8 cellular contexts compared by ENCODE assay signal in genomic region chr1:13725714-13726175, GRCh38. TPM values are rescaled to one million over a fixed set of nuclear protein-coding genes. Genes with fewer than 3 reads are reported as not detected.
DNase-seq lines count a peak whose midpoint lies in the region; ATAC-seq and TF ChIP-seq lines count a peak whose summit lies in the region.

No MANE protein-coding gene starts in this region.

- CTCF ChIA-PET in GM10248 (lab: Yijun Ruan, JAX) = interaction anchor here (0.7 to 15.1 kb wide), 12 partner anchors 8 to 67 kb away, joined by 3 to 256 read pairs (median 6); no protein-coding TSS in a partner anchor

- no peaks in the 10 kb centered on the region for H3K9me3 ChIP-seq in spleen

- no peak overlapping the region for H3K4me3 ChIP-seq in spleen

- 44 to 58% (median 49%) methylated on average over 4 of the region's 4 CpGs for WGBS in spleen, 5 donors

- ATAC-seq in HG03175 (IDR thresholded peaks at IDR 0.05; ENCODE audit: unreplicated experiment) = no peak

- DNase-seq in GM10248 (ENCODE audit: extremely low spot score) = peak; percentile 39
- DNase-seq in Kasumi-1 (lab: John Stamatoyannopoulos, UW) = peak; percentile 65 to 75
- peak; percentile 62 for DNase-seq in activated CD8-positive, alpha-beta memory T cell treated with anti-CD3 and anti-CD28 coated beads, Interleukin-2, amount 50 U/mL, for 4 hours
- DNase-seq in fibroblast of peridontal ligament (ENCODE audit: extremely low read depth) = peak; percentile 35
- no peak for DNase-seq in spleen
- no peak for DNase-seq in hepatic stellate cell (ENCODE audit: low spot score)
- no peak for DNase-seq in middle frontal gyrus (ENCODE audit: extremely low spot score, low spot score)

- TF ChIP-seq CTCF in GM10248 (IDR thresholded peaks at IDR 0.05; ENCODE audit: control extremely low read depth, extremely low read depth, low read depth, missing control alignments) (peak; percentile 50), spleen (IDR thresholded peaks at IDR 0.05 in 8 of 11, conservative IDR thresholded peaks at IDR 0.05 in 3 of 11) (peak in 9 of 11 experiments; percentile 21 to 63 (median 52))

- peaks cover 0 to 92% (median 49%) of the 10 kb centered on the region in 6 donors for H3K4me1 ChIP-seq in spleen

- peak overlapping the region in 7 of 8 donors; percentile 21 to 91 (median 74) for H3K27ac ChIP-seq in spleen

- no peak for TF ChIP-seq POLR2A in spleen (IDR thresholded peaks at IDR 0.05)

- POLR2A ChIA-PET in GM10248 (lab: Yijun Ruan, JAX) = interaction anchor here (0.7 to 1.6 kb wide), 3 partner anchors 12 to 23 kb away, joined by 3 to 5 read pairs (median 3); no protein-coding TSS in a partner anchor

- H3K27me3 ChIP-seq in spleen (replicated peaks in 1 of 7) = peaks cover 0 to 8% (median 0%) of the 10 kb centered on the region in 7 donors

- H3K36me3 ChIP-seq in spleen = peaks cover 0 to 12% (median 0%) of the 10 kb centered on the region in 6 donors

- intact Hi-C loops in spleen (cut with DNase I; ENCODE audit: low total_unique reads) = no loop called here

RNA-seq across cellular contexts. Expression of gene PRDM2, which starts 25.8 kb away (rescaled TPM):
- total RNA-seq in spleen = 10 to 100 TPM; 54.7 to 75.7 (median 63.4) TPM
- polyA plus RNA-seq in spleen = 10 to 100 TPM; 12.0 to 17.5 (median 15.5) TPM

Comparison
In these comparisons a context has a peak if more than half of its experiments do, and no peak if none do; other contexts are left out.
1. DNase-seq: peak in GM10248 (single experiment), Kasumi-1 (2 of 2), activated CD8-positive, alpha-beta memory T cell treated with anti-CD3 and anti-CD28 coated beads, Interleukin-2, amount 50 U/mL, for 4 hours (single experiment) and fibroblast of peridontal ligament (single experiment); none in spleen (single experiment), hepatic stellate cell (single experiment) and middle frontal gyrus (single experiment).